8 cellular contexts compared by ENCODE assay signal in genomic region chr22:50244420-50245213, GRCh38. TPM values are rescaled to one million over a fixed set of nuclear protein-coding genes. Genes with fewer than 3 reads are reported as not detected.
DNase-seq lines count a peak whose midpoint lies in the region; ATAC-seq and TF ChIP-seq lines count a peak whose summit lies in the region.

TSS of gene TUBGCP6 (minus strand) at chr22:50245023. CDS start at chr22:50244459, 564 bp downstream.

- H3K27ac ChIP-seq in colonic mucosa = peak within 1 kb of the TSS; percentile 85

- H3K9ac ChIP-seq in colonic mucosa (ENCODE audit: low read depth in 2 of 2, low read length in 2 of 2) = peak within 1 kb of the TSS; percentile 83 to 89

- ATAC-seq in GM19023 (IDR thresholded peaks at IDR 0.05; ENCODE audit: unreplicated experiment) (peak; percentile 67), HG03342 (IDR thresholded peaks at IDR 0.05; ENCODE audit: unreplicated experiment) (peak; percentile 65)

- H3K27me3 ChIP-seq in colonic mucosa = no peaks in the 10 kb centered on the region

- H3K36me3 ChIP-seq in colonic mucosa = no peaks in the 10 kb centered on the region

- TF ChIP-seq CTCF in colonic mucosa (IDR thresholded peaks at IDR 0.05) = no peak

- peak; percentile 96 for DNase-seq in AG08396 (ENCODE audit: low spot score)
- DNase-seq in NCI-H510A treated with DMSO at 0.1 percent for 48 hours (lab: John Stamatoyannopoulos, UW) = peak; percentile 75
- peak; percentile 95 for DNase-seq in activated CD4-positive, alpha-beta T cell treated with anti-CD3 and anti-CD28 coated beads for 48 hours
- DNase-seq in colonic mucosa = peak; percentile 96
- peak; percentile 98 for DNase-seq in left kidney (ENCODE audit: low read depth, low spot score)
- peak; percentile 92 for DNase-seq in stimulated activated CD4-positive, alpha-beta T cell treated with anti-CD3 and anti-CD28 coated beads, Interleukin-1b, Interleukin-23, amount 100 ng/mL, for 48 hours

- no peaks in the 10 kb centered on the region for H3K9me3 ChIP-seq in colonic mucosa

- peaks cover 35% of the 10 kb centered on the region for H3K4me1 ChIP-seq in colonic mucosa

- intact Hi-C loops in colonic mucosa (cut with DNase I) = no loop called here

- H3K4me3 ChIP-seq in colonic mucosa = peak within 1 kb of the TSS; percentile 91

RNA-seq across cellular contexts. Expression of gene TUBGCP6, which starts in this region (rescaled TPM):
- 10 to 100 TPM; 19.2 to 33.4 TPM for total RNA-seq in colonic mucosa

Comparison
In these comparisons a context has a peak if more than half of its experiments do, and no peak if none do; other contexts are left out.
1. Peak in every context shown above with its lines: DNase-seq, ATAC-seq, H3K4me3 ChIP-seq and H3K27ac ChIP-seq.